ENCODE assay signal across 1 cellular context in the genomic region with DNA sequence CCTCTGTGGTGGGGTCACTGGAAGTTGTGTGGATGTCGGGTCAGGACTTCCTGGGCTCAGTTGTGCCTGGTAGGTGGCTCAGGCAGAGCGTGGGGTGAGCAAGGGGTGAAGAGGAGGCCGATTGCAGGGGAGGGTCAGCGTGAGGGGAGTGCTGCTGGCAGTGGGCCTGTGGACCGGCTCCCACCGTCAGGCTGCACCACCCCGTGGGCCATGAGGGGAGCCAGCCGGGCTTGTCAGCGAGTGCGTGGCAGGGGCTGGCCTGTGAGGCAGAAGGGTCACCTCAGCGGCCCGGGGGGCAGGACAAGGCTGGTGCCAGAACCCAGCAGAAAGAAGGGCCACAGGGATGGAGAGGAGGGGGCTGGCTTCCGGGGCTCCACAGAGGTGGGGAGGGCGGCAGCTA.
TF ChIP-seq lines count a peak whose summit lies in the region.

No MANE protein-coding gene starts in this region.

TF ChIP-seq in HepG2, 621 proteins besides CTCF, POLR2A, EP300 and RAD21:
- TF ChIP-seq TGIF2 (CRISPR knock-in tag; IDR thresholded peaks at IDR 0.05) (no peak), ZNF615 (CRISPR knock-in tag; IDR thresholded peaks at IDR 0.05; ENCODE audit: borderline replicate concordance) (no peak), SRY (CRISPR knock-in tag; IDR thresholded peaks at IDR 0.05) (no peak), NFKBIZ (CRISPR knock-in tag; IDR thresholded peaks at IDR 0.05) (no peak), MEIS1 (CRISPR knock-in tag; IDR thresholded peaks at IDR 0.05; ENCODE audit: borderline replicate concordance) (no peak), SIN3A (IDR thresholded peaks at IDR 0.05; ENCODE audit: borderline replicate concordance, low read depth, low read length) (no peak), ZNF274 (CRISPR knock-in tag; IDR thresholded peaks at IDR 0.05) (no peak), TAF1 (CRISPR knock-in tag; IDR thresholded peaks at IDR 0.05) (no peak), RBFOX2 (IDR thresholded peaks at IDR 0.05; ENCODE audit: low read depth, low read length) (0 out of 2 replicates have a peak, but pooled peaks have one; percentile 22), ZNF563 (CRISPR knock-in tag; IDR thresholded peaks at IDR 0.05) (no peak), HOXA5 (CRISPR knock-in tag; IDR thresholded peaks at IDR 0.05) (no peak), ZNF235 (CRISPR knock-in tag; IDR thresholded peaks at IDR 0.05; ENCODE audit: borderline replicate concordance) (no peak), ESRRA (CRISPR knock-in tag; IDR thresholded peaks at IDR 0.05; ENCODE audit: low read depth) (no peak), AGO2 (optimal IDR thresholded peaks at IDR 0.05; ENCODE audit: low read depth, low read length) (peak; percentile 27), ZNF660 (CRISPR knock-in tag; IDR thresholded peaks at IDR 0.05; ENCODE audit: borderline replicate concordance, low read depth) (no peak), SRSF9 (IDR thresholded peaks at IDR 0.05; ENCODE audit: borderline replicate concordance, insufficient read depth, low read depth, low read length, poor library complexity, severe bottlenecking) (no peak), ZNF552 (CRISPR knock-in tag; IDR thresholded peaks at IDR 0.05; ENCODE audit: borderline replicate concordance) (no peak)
- TF ChIP-seq, protein P1, sequence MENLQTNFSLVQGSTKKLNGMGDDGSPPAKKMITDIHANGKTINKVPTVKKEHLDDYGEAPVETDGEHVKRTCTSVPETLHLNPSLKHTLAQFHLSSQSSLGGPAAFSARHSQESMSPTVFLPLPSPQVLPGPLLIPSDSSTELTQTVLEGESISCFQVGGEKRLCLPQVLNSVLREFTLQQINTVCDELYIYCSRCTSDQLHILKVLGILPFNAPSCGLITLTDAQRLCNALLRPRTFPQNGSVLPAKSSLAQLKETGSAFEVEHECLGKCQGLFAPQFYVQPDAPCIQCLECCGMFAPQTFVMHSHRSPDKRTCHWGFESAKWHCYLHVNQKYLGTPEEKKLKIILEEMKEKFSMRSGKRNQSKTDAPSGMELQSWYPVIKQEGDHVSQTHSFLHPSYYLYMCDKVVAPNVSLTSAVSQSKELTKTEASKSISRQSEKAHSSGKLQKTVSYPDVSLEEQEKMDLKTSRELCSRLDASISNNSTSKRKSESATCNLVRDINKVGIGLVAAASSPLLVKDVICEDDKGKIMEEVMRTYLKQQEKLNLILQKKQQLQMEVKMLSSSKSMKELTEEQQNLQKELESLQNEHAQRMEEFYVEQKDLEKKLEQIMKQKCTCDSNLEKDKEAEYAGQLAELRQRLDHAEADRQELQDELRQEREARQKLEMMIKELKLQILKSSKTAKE (CRISPR knock-in tag; IDR thresholded peaks at IDR 0.05; ENCODE audit: borderline replicate concordance) = no peak
